In genomic region chr4:185933078-185933581, GRCh38 we compare ENCODE assay signal across 12 cellular contexts.
A peak's percentile ranks its signal among the peaks of the same experiment; 100 is the strongest.
DNase-seq lines count a peak whose midpoint lies in the region; ATAC-seq and FAIRE-seq lines count a peak whose summit lies in the region.
"Had no signal": no experiment of that assay in that cellular context is flagged by ENCODE, and none has a peak within 500 bp of the region (broad histone marks: within the 10 kb centered on the region; RNA-seq: fewer than 3 reads in every experiment).

No MANE protein-coding gene starts in this region.

- DNase-seq in ELR (ENCODE audit: low read depth) (peak; percentile 26), fibroblast of peridontal ligament (ENCODE audit: extremely low read depth) (peak; percentile 82), DMS79 treated with DMSO at 0.1 percent for 48 hours (lab: John Stamatoyannopoulos, UW) (no peak), NCI-H146 (lab: John Stamatoyannopoulos, UW) (no peak), HPDE6-E6E7 (ENCODE audit: extremely low spot score) (no peak)
- DNase-seq in natural killer cell treated with Interleukin-12 subunit alpha and Interleukin-12 subunit beta and Interleukin-15 and Interleukin-18, amount 100 ng/mL, for 72 hours (ENCODE audit: low spot score), result no peak
- DNase-seq: activated CD8-positive, alpha-beta memory T cell treated with anti-CD3 and anti-CD28 coated beads, Interleukin-2, amount 10 ng/mL, durations not matched to agents 7 days and 5 days; CD4-positive, alpha-beta memory T cell; NCI-H1417 had no signal

- H3K27ac Mint-ChIP-seq in natural killer cell treated with Interleukin-12 subunit alpha and Interleukin-12 subunit beta and Interleukin-15 and Interleukin-18, amount 100 ng/mL, for 72 hours, result peak overlapping the region in 1 of 2 donors; percentile 13
- H3K27ac Mint-ChIP-seq: activated CD8-positive, alpha-beta memory T cell treated with anti-CD3 and anti-CD28 coated beads, Interleukin-2, amount 10 ng/mL, durations not matched to agents 7 days and 5 days; CD4-positive, alpha-beta memory T cell; T-helper 1 cell treated with Interleukin-12 subunit alpha and Interleukin-12 subunit beta and Interleukin-4 antibody, amounts not matched to agents 30 μg/mL and 1 μg/mL, for 36 hours had no signal

- ATAC-seq in natural killer cell treated with Interleukin-12 subunit alpha and Interleukin-12 subunit beta and Interleukin-15 and Interleukin-18, amount 100 ng/mL, for 72 hours, result peak; percentile 60 to 67
- ATAC-seq in GM18520 (IDR thresholded peaks at IDR 0.05; ENCODE audit: unreplicated experiment), result no peak
- ATAC-seq: activated CD8-positive, alpha-beta memory T cell treated with anti-CD3 and anti-CD28 coated beads, Interleukin-2, amount 10 ng/mL, durations not matched to agents 7 days and 5 days had no signal

- H3K27me3 Mint-ChIP-seq in natural killer cell treated with Interleukin-12 subunit alpha and Interleukin-12 subunit beta and Interleukin-15 and Interleukin-18, amount 100 ng/mL, for 72 hours, result no peaks in the 10 kb centered on the region
- H3K27me3 Mint-ChIP-seq: activated CD8-positive, alpha-beta memory T cell treated with anti-CD3 and anti-CD28 coated beads, Interleukin-2, amount 10 ng/mL, durations not matched to agents 7 days and 5 days had no signal

- no peaks in the 10 kb centered on the region for H3K36me3 Mint-ChIP-seq in natural killer cell treated with Interleukin-12 subunit alpha and Interleukin-12 subunit beta and Interleukin-15 and Interleukin-18, amount 100 ng/mL, for 72 hours
- H3K36me3 Mint-ChIP-seq: activated CD8-positive, alpha-beta memory T cell treated with anti-CD3 and anti-CD28 coated beads, Interleukin-2, amount 10 ng/mL, durations not matched to agents 7 days and 5 days; CD4-positive, alpha-beta memory T cell had no signal

- FAIRE-seq in TTC549 (lab: Jason Lieb, UNC), result peak; percentile 78

- peak overlapping the region; percentile 26 for H3K4me3 Mint-ChIP-seq in natural killer cell treated with Interleukin-12 subunit alpha and Interleukin-12 subunit beta and Interleukin-15 and Interleukin-18, amount 100 ng/mL, for 72 hours
- H3K4me3 Mint-ChIP-seq: activated CD8-positive, alpha-beta memory T cell treated with anti-CD3 and anti-CD28 coated beads, Interleukin-2, amount 10 ng/mL, durations not matched to agents 7 days and 5 days; CD4-positive, alpha-beta memory T cell; T-helper 1 cell treated with Interleukin-12 subunit alpha and Interleukin-12 subunit beta and Interleukin-4 antibody, amounts not matched to agents 30 μg/mL and 1 μg/mL, for 36 hours had no signal

- peaks cover 5 to 20% of the 10 kb centered on the region in 2 donors for H3K4me1 Mint-ChIP-seq in natural killer cell treated with Interleukin-12 subunit alpha and Interleukin-12 subunit beta and Interleukin-15 and Interleukin-18, amount 100 ng/mL, for 72 hours (ENCODE audit: low read depth in 2 of 2)
- H3K4me1 Mint-ChIP-seq: activated CD8-positive, alpha-beta memory T cell treated with anti-CD3 and anti-CD28 coated beads, Interleukin-2, amount 10 ng/mL, durations not matched to agents 7 days and 5 days; CD4-positive, alpha-beta memory T cell had no signal

- H3K9me3 Mint-ChIP-seq in natural killer cell treated with Interleukin-12 subunit alpha and Interleukin-12 subunit beta and Interleukin-15 and Interleukin-18, amount 100 ng/mL, for 72 hours, result no peaks in the 10 kb centered on the region
- H3K9me3 Mint-ChIP-seq: CD4-positive, alpha-beta memory T cell; T-helper 1 cell treated with Interleukin-12 subunit alpha and Interleukin-12 subunit beta and Interleukin-4 antibody, amounts not matched to agents 30 μg/mL and 1 μg/mL, for 36 hours had no signal

Comparison
In these comparisons a context has a peak if more than half of its experiments do, and no peak if none do; other contexts are left out.
1. DNase-seq: peak in ELR (single experiment) and fibroblast of peridontal ligament (single experiment); none in natural killer cell treated with Interleukin-12 subunit alpha and Interleukin-12 subunit beta and Interleukin-15 and Interleukin-18, amount 100 ng/mL, for 72 hours (single experiment), DMS79 treated with DMSO at 0.1 percent for 48 hours (single experiment), NCI-H146 (single experiment) and HPDE6-E6E7 (single experiment).